In genomic region chr2:29719626-29720025, GRCh38 we compare ENCODE assay signal across 28 cellular contexts.
"Had no signal": no experiment of that assay in that cellular context is flagged by ENCODE, and none has a peak within 500 bp of the region (broad histone marks: within the 10 kb centered on the region; RNA-seq: fewer than 3 reads in every experiment).

No MANE protein-coding gene starts in this region.

- H3K4me1 ChIP-seq: left ventricle myocardium inferior, suprapubic skin, tibial artery, upper lobe of right lung had no signal

- DNase-seq: hypothalamus; immature natural killer cell; kidney; left colon; left ventricle myocardium inferior; mesendoderm; naive B cell; natural killer cell; ovary; right cardiac atrium; stimulated activated CD4-positive, alpha-beta T cell treated with anti-CD3 and anti-CD28 coated beads, Interleukin-12 subunit alpha, Interleukin-12 subunit beta, amount 100 ng/mL, for 4 hours; stimulated activated CD4-positive, alpha-beta T cell treated with anti-CD3 and anti-CD28 coated beads, Interleukin-15, amount 100 ng/mL, for 24 hours; stimulated activated CD4-positive, alpha-beta T cell treated with anti-CD3 and anti-CD28 coated beads, Interleukin-2, amount 100 ng/mL, for 24 hours; stimulated activated CD4-positive, alpha-beta T cell treated with anti-CD3 and anti-CD28 coated beads, Interleukin-4, amount 100 ng/mL, for 1 hour; stimulated activated naive CD4-positive, alpha-beta T cell; tibial artery; trophoblast cell; upper lobe of right lung had no signal

- H3K4me1 Mint-ChIP-seq: immature natural killer cell, naive B cell, natural killer cell had no signal

- H3K4me3 Mint-ChIP-seq: immature natural killer cell; mesothelial cell of epicardium; naive B cell; natural killer cell; stimulated activated naive CD8-positive, alpha-beta T cell treated with anti-CD3 and anti-CD28 coated beads, Interleukin-15, Interleukin-2, amounts not matched to agents 100 ng/mL and 50 ng/mL, for 24 hours had no signal

- H3K9me3 Mint-ChIP-seq: mesothelial cell of epicardium; natural killer cell; stimulated activated naive CD8-positive, alpha-beta T cell treated with anti-CD3 and anti-CD28 coated beads, Interleukin-15, Interleukin-2, amounts not matched to agents 100 ng/mL and 50 ng/mL, for 24 hours had no signal

- H3K27me3 ChIP-seq: ovary, suprapubic skin, tibial artery, upper lobe of right lung had no signal

- H3K36me3 ChIP-seq: left ventricle myocardium inferior, ovary, suprapubic skin, thoracic aorta, tibial artery, upper lobe of right lung had no signal

- H3K27ac Mint-ChIP-seq: immature natural killer cell; mesothelial cell of epicardium; naive B cell; natural killer cell; progenitor cell of endocrine pancreas; stimulated activated naive CD8-positive, alpha-beta T cell treated with anti-CD3 and anti-CD28 coated beads, Interleukin-15, Interleukin-2, amounts not matched to agents 100 ng/mL and 50 ng/mL, for 24 hours had no signal

- FAIRE-seq: islet of Langerhans, kidney, urothelium cell line had no signal

- H3K36me3 Mint-ChIP-seq: immature natural killer cell, mesothelial cell of epicardium, naive B cell, natural killer cell had no signal

- H3K4me3 ChIP-seq: left ventricle myocardium inferior, lung, ovary, skin epidermis, suprapubic skin, thoracic aorta, tibial artery, upper lobe of right lung had no signal

- H3K9me3 ChIP-seq: left ventricle myocardium inferior, ovary, suprapubic skin, thoracic aorta, tibial artery, upper lobe of right lung had no signal

- H3K27me3 Mint-ChIP-seq: stimulated activated naive CD8-positive, alpha-beta T cell treated with anti-CD3 and anti-CD28 coated beads, Interleukin-15, Interleukin-2, amounts not matched to agents 100 ng/mL and 50 ng/mL, for 24 hours had no signal

- H3K27ac ChIP-seq: left ventricle myocardium inferior, ovary, skin epidermis, suprapubic skin, thoracic aorta, tibial artery, upper lobe of right lung had no signal

- ATAC-seq: left colon, natural killer cell, right cardiac atrium, sciatic nerve, upper lobe of right lung had no signal
